ENCODE assay signal across 17 cellular contexts in the genomic region with DNA sequence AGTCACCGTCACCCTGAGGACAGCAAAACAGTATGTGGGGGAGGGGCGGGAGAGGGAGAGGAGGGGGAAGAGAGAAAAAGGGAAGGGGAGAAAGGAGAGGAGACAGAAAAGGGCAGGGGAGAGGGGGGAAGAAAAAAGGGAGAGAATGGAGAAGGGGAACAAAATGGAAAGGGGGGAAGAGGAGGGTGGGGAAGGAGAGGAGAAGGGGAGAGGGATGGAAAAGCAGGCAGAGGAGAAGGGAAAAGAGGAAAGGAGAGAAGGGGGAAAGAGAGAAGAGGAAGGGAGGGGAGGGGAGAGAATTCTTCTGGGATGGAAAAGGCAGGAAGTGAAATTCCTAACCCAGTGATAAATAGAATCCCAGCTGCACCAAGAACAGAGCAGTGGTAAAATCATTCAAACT.
A peak's percentile ranks its signal among the peaks of the same experiment; 100 is the strongest.
DNase-seq lines count a peak whose midpoint lies in the region; ATAC-seq lines count a peak whose summit lies in the region.
"Had no signal": no experiment of that assay in that cellular context is flagged by ENCODE, and none has a peak within 500 bp of the region (broad histone marks: within the 10 kb centered on the region; RNA-seq: fewer than 3 reads in every experiment).

No MANE protein-coding gene starts in this region.

- H3K9me3 Mint-ChIP-seq in activated CD8-positive, alpha-beta memory T cell treated with anti-CD3 and anti-CD28 coated beads, Interleukin-2, amount 10 ng/mL, durations not matched to agents 7 days and 5 days (ENCODE audit: low read depth) = no peaks in the 10 kb centered on the region
- H3K9me3 Mint-ChIP-seq in activated naive CD8-positive, alpha-beta T cell treated with anti-CD3 and anti-CD28 coated beads, Interleukin-2, amount 10 ng/mL, durations not matched to agents 7 days and 5 days = no peaks in the 10 kb centered on the region
- no peaks in the 10 kb centered on the region for H3K9me3 Mint-ChIP-seq in natural killer cell treated with Interleukin-12 subunit alpha and Interleukin-12 subunit beta and Interleukin-15 and Interleukin-18, amount 100 ng/mL, for 72 hours

- H3K36me3 ChIP-seq in KOPT-K1 (ENCODE audit: insufficient read depth, low read length) (no peaks in the 10 kb centered on the region), MG63 (no peaks in the 10 kb centered on the region)
- H3K36me3 ChIP-seq: stomach, uterus had no signal

- H3K4me3 ChIP-seq in MG63 = no peak overlapping the region
- H3K4me3 ChIP-seq: SK-N-MC, stomach, uterus had no signal

- H3K4me3 Mint-ChIP-seq in activated CD8-positive, alpha-beta memory T cell treated with anti-CD3 and anti-CD28 coated beads, Interleukin-2, amount 10 ng/mL, durations not matched to agents 7 days and 5 days = peak overlapping the region; percentile 91
- peak overlapping the region; percentile 84 for H3K4me3 Mint-ChIP-seq in activated naive CD8-positive, alpha-beta T cell treated with anti-CD3 and anti-CD28 coated beads, Interleukin-2, amount 10 ng/mL, durations not matched to agents 7 days and 5 days
- peak overlapping the region; percentile 92 for H3K4me3 Mint-ChIP-seq in natural killer cell treated with Interleukin-12 subunit alpha and Interleukin-12 subunit beta and Interleukin-15 and Interleukin-18, amount 100 ng/mL, for 72 hours

- H3K9me3 ChIP-seq in KOPT-K1 (ENCODE audit: insufficient read depth, low read length, poor library complexity, severe bottlenecking) = no peaks in the 10 kb centered on the region
- no peaks in the 10 kb centered on the region for H3K9me3 ChIP-seq in MG63
- H3K9me3 ChIP-seq: uterus had no signal

- POLR2A ChIA-PET in activated naive CD8-positive, alpha-beta T cell treated with anti-CD3 and anti-CD28 coated beads, Interleukin-2, amount 10 ng/mL, durations not matched to agents 7 days and 5 days (lab: Charles Lee) = no interaction called here

- no peaks in the 10 kb centered on the region for H3K27me3 Mint-ChIP-seq in activated CD8-positive, alpha-beta memory T cell treated with anti-CD3 and anti-CD28 coated beads, Interleukin-2, amount 10 ng/mL, durations not matched to agents 7 days and 5 days
- H3K27me3 Mint-ChIP-seq in activated naive CD8-positive, alpha-beta T cell treated with anti-CD3 and anti-CD28 coated beads, Interleukin-2, amount 10 ng/mL, durations not matched to agents 7 days and 5 days = no peaks in the 10 kb centered on the region
- H3K27me3 Mint-ChIP-seq in natural killer cell treated with Interleukin-12 subunit alpha and Interleukin-12 subunit beta and Interleukin-15 and Interleukin-18, amount 100 ng/mL, for 72 hours = peaks cover 0 to 12% of the 10 kb centered on the region in 2 donors

- intact Hi-C loops in posterior cingulate gyrus (cut with DNase I) = no loop called here

- no peak for ATAC-seq in activated CD8-positive, alpha-beta memory T cell treated with anti-CD3 and anti-CD28 coated beads, Interleukin-2, amount 10 ng/mL, durations not matched to agents 7 days and 5 days
- ATAC-seq in activated naive CD8-positive, alpha-beta T cell treated with anti-CD3 and anti-CD28 coated beads, Interleukin-2, amount 10 ng/mL, durations not matched to agents 7 days and 5 days (ENCODE audit: low read depth) = no peak
- ATAC-seq in natural killer cell treated with Interleukin-12 subunit alpha and Interleukin-12 subunit beta and Interleukin-15 and Interleukin-18, amount 100 ng/mL, for 72 hours = no peak
- ATAC-seq: HCT116 had no signal

- H3K27me3 ChIP-seq in MG63 = no peaks in the 10 kb centered on the region
- H3K27me3 ChIP-seq: stomach, uterus had no signal

- no peak for DNase-seq in activated CD8-positive, alpha-beta memory T cell treated with anti-CD3 and anti-CD28 coated beads, Interleukin-2, amount 10 ng/mL, durations not matched to agents 7 days and 5 days
- no peak for DNase-seq in activated CD8-positive, alpha-beta memory T cell treated with anti-CD3 and anti-CD28 coated beads, Interleukin-2, amount 50 U/mL, for 48 hours
- no peak for DNase-seq in activated naive CD8-positive, alpha-beta T cell treated with anti-CD3 and anti-CD28 coated beads, Interleukin-2, amount 10 ng/mL, durations not matched to agents 7 days and 5 days
- DNase-seq in natural killer cell treated with Interleukin-12 subunit alpha and Interleukin-12 subunit beta and Interleukin-15 and Interleukin-18, amount 100 ng/mL, for 72 hours (ENCODE audit: low spot score) = no peak
- DNase-seq in posterior cingulate gyrus = no peak
- no peak for DNase-seq in HT-29 (ENCODE audit: low spot score)
- no peak for DNase-seq in MG63
- DNase-seq: effector CD4-positive, alpha-beta T cell; Karpas-422; NCI-H146; NCI-H446; stomach; uterus had no signal

- H3K27ac Mint-ChIP-seq in activated CD8-positive, alpha-beta memory T cell treated with anti-CD3 and anti-CD28 coated beads, Interleukin-2, amount 10 ng/mL, durations not matched to agents 7 days and 5 days = peak overlapping the region; percentile 98
- H3K27ac Mint-ChIP-seq in activated naive CD8-positive, alpha-beta T cell treated with anti-CD3 and anti-CD28 coated beads, Interleukin-2, amount 10 ng/mL, durations not matched to agents 7 days and 5 days = peak overlapping the region; percentile 97
- peak overlapping the region; percentile 93 to 94 for H3K27ac Mint-ChIP-seq in natural killer cell treated with Interleukin-12 subunit alpha and Interleukin-12 subunit beta and Interleukin-15 and Interleukin-18, amount 100 ng/mL, for 72 hours

- H3K36me3 Mint-ChIP-seq in activated CD8-positive, alpha-beta memory T cell treated with anti-CD3 and anti-CD28 coated beads, Interleukin-2, amount 10 ng/mL, durations not matched to agents 7 days and 5 days = peaks cover 36% of the 10 kb centered on the region
- H3K36me3 Mint-ChIP-seq in activated naive CD8-positive, alpha-beta T cell treated with anti-CD3 and anti-CD28 coated beads, Interleukin-2, amount 10 ng/mL, durations not matched to agents 7 days and 5 days = peaks cover 9% of the 10 kb centered on the region
- peaks cover 6% of the 10 kb centered on the region for H3K36me3 Mint-ChIP-seq in natural killer cell treated with Interleukin-12 subunit alpha and Interleukin-12 subunit beta and Interleukin-15 and Interleukin-18, amount 100 ng/mL, for 72 hours

- CTCF ChIA-PET in activated CD8-positive, alpha-beta memory T cell treated with anti-CD3 and anti-CD28 coated beads, Interleukin-2, amount 10 ng/mL, durations not matched to agents 7 days and 5 days (lab: Charles Lee) = interaction anchor here (1.6 to 1.8 kb wide), 3 partner anchors 11 to 615 kb away, joined by 3 to 4 read pairs (median 3); no protein-coding TSS in a partner anchor

- peak overlapping the region; percentile 98 for H3K27ac ChIP-seq in KOPT-K1 (ENCODE audit: low read depth, low read length, poor library complexity, severe bottlenecking)
- H3K27ac ChIP-seq: SK-N-MC, stomach, uterus, VCaP had no signal

- H3K4me1 Mint-ChIP-seq in activated CD8-positive, alpha-beta memory T cell treated with anti-CD3 and anti-CD28 coated beads, Interleukin-2, amount 10 ng/mL, durations not matched to agents 7 days and 5 days = peaks cover 65% of the 10 kb centered on the region
- peaks cover 43% of the 10 kb centered on the region for H3K4me1 Mint-ChIP-seq in activated naive CD8-positive, alpha-beta T cell treated with anti-CD3 and anti-CD28 coated beads, Interleukin-2, amount 10 ng/mL, durations not matched to agents 7 days and 5 days
- peaks cover 37 to 45% of the 10 kb centered on the region in 2 donors for H3K4me1 Mint-ChIP-seq in natural killer cell treated with Interleukin-12 subunit alpha and Interleukin-12 subunit beta and Interleukin-15 and Interleukin-18, amount 100 ng/mL, for 72 hours (ENCODE audit: low read depth in 2 of 2)
